In genomic region chr1:149888160-149888998, GRCh38 we compare ENCODE assay signal across 8 cellular contexts. TPM values are rescaled to one million over a fixed set of nuclear protein-coding genes. Genes with fewer than 3 reads are reported as not detected.
A peak's percentile ranks its signal among the peaks of the same experiment; 100 is the strongest.
DNase-seq lines count a peak whose midpoint lies in the region; ATAC-seq and TF ChIP-seq lines count a peak whose summit lies in the region.

No MANE protein-coding gene starts in this region.

- no peak overlapping the region for H3K27ac Mint-ChIP-seq in activated naive CD4-positive, alpha-beta T cell treated with anti-CD3 and anti-CD28 coated beads, Interleukin-2, amount 50 U/mL, for 72 hours

- CTCF ChIA-PET in HCT116 (lab: Charles Lee), result interaction anchor here (0.6 to 3.3 kb wide), 7 partner anchors 11 to 299 kb away, joined by 3 to 17 read pairs (median 4); partner anchors contain the start of gene BOLA1

- no peaks in the 10 kb centered on the region for H3K9me2 ChIP-seq in HCT116 (ENCODE audit: insufficient read depth)

- H3K23ac ChIP-seq in trophoblast cell (ENCODE audit: low read length), result no peak overlapping the region

- H3K9ac ChIP-seq in HCT116 (ENCODE audit: low read length) (peak overlapping the region; percentile 87), SK-N-MC (ENCODE audit: insufficient read length) (peak overlapping the region; percentile 84), trophoblast cell (ENCODE audit: low read length) (peak overlapping the region; percentile 80)

- H4K20me1 ChIP-seq in HCT116 (ENCODE audit: insufficient read depth), result no peaks in the 10 kb centered on the region

- no peaks in the 10 kb centered on the region for H3K36me3 Mint-ChIP-seq in activated naive CD4-positive, alpha-beta T cell treated with anti-CD3 and anti-CD28 coated beads, Interleukin-2, amount 50 U/mL, for 72 hours

- H3K14ac ChIP-seq in trophoblast cell (ENCODE audit: low read length), result peak overlapping the region; percentile 90

- peak overlapping the region; percentile 89 for H4K8ac ChIP-seq in trophoblast cell (ENCODE audit: low read depth, low read length)

- H3K79me1 ChIP-seq in trophoblast cell (ENCODE audit: low read length), result peaks cover 28% of the 10 kb centered on the region

- H3K4me1 ChIP-seq in HCT116 (ENCODE audit: control insufficient read depth in 1 of 2, insufficient read depth in 2 of 2, low read length in 2 of 2) (peaks cover 22 to 45% of the 10 kb centered on the region in 2 experiments), trophoblast cell (ENCODE audit: control insufficient read depth in 1 of 2, insufficient read depth in 2 of 2, low read length in 2 of 2) (peaks cover 0 to 8% of the 10 kb centered on the region in 2 experiments), upper lobe of left lung (peaks cover 15 to 25% (median 18%) of the 10 kb centered on the region in 4 donors)

- no CpG with 5 or more reads among the region's 28 CpGs for WGBS in trophoblast cell (ENCODE audit: extremely low coverage, insufficient coverage, insufficient read length)
- WGBS in upper lobe of left lung, 2 donors, result 4 to 5% methylated on average over 25 to 28 of the region's 28 CpGs

- peak; percentile 76 for TF ChIP-seq RAD21 in HCT116 (IDR thresholded peaks at IDR 0.05; ENCODE audit: low read depth)

- H2BK12ac ChIP-seq in trophoblast cell (ENCODE audit: low read length), result no peak overlapping the region

- H3K4me2 ChIP-seq in HCT116 (ENCODE audit: low read length) (peak overlapping the region; percentile 91), trophoblast cell (ENCODE audit: low read length) (peak overlapping the region; percentile 82)

- RAD21 ChIA-PET in HCT116 (lab: Charles Lee; ENCODE audit: low non-redundant PET in 1 of 2, low total read pairs in 2 of 2, uncharacterized antibody in 2 of 2, unreplicated experiment in 2 of 2), result interaction anchor here (0.7 to 1.7 kb wide), 3 partner anchors 54 to 299 kb away, joined by 3 to 4 read pairs (median 4); no protein-coding TSS in a partner anchor

- H3K4me3 ChIP-seq in HCT116 (replicated peaks in 1 of 2; ENCODE audit: low read depth in 1 of 2, low read length in 2 of 2), result peak overlapping the region; percentile 44 to 63
- H3K4me3 ChIP-seq in NB4 (ENCODE audit: low read depth, low read length), result peak overlapping the region; percentile 72
- peak overlapping the region; percentile 95 for H3K4me3 ChIP-seq in SK-N-MC
- H3K4me3 ChIP-seq in trophoblast cell (ENCODE audit: low read depth, low read length), result peak overlapping the region; percentile 23
- peak overlapping the region; percentile 4 to 67 (median 58) for H3K4me3 ChIP-seq in upper lobe of left lung

- H4K12ac ChIP-seq in trophoblast cell (ENCODE audit: low read depth, low read length), result peak overlapping the region; percentile 77

- TF ChIP-seq CTCF in HCT116 (IDR thresholded peaks at IDR 0.05 in 2 of 3, conservative IDR thresholded peaks at IDR 0.05 in 1 of 3; ENCODE audit: borderline replicate concordance in 1 of 3, insufficient read depth in 1 of 3, low read depth in 2 of 3, low read length in 2 of 3) (peak; percentile 52 to 59 (median 58); a peak in 5 of 6 replicates), NB4 (IDR thresholded peaks at IDR 0.05; ENCODE audit: low read depth, low read length) (peak; percentile 41), upper lobe of left lung (IDR thresholded peaks at IDR 0.05) (peak in 4 of 6 experiments; percentile 55 to 63 (median 60))

- H3K18ac ChIP-seq in trophoblast cell (ENCODE audit: low read length), result peak overlapping the region; percentile 86

- peak in 1 of 4 donors; percentile 6 for TF ChIP-seq EP300 in upper lobe of left lung (IDR thresholded peaks at IDR 0.05)

- peak overlapping the region; percentile 98 for H2BK5ac ChIP-seq in trophoblast cell (ENCODE audit: low read depth, low read length, poor library complexity)

- POLR2A ChIA-PET in HCT116 (lab: Charles Lee), result interaction anchor here (0.5 to 5.5 kb wide), 24 partner anchors 11 to 473 kb away, joined by 3 to 46 read pairs (median 8); partner anchors contain the start of genes BOLA1, MTMR11, OTUD7B and VPS45

- ATAC-seq in HCT116 (peak; percentile 37), upper lobe of left lung (ENCODE audit: low FRiP score in 2 of 2) (peak; percentile 60 to 75)
- peak; percentile 32 to 36 for ATAC-seq in activated naive CD4-positive, alpha-beta T cell treated with anti-CD3 and anti-CD28 coated beads, Interleukin-2, amount 50 U/mL, for 72 hours

- DNase-seq in EL (peak; percentile 93), HCT116 (ENCODE audit: low read depth, low spot score) (peak; percentile 88), NB4 (ENCODE audit: low read depth) (peak; percentile 95), SK-N-MC (ENCODE audit: low read depth, low spot score) (no peak), cardiac septum (ENCODE audit: low spot score) (peak; percentile 86), trophoblast cell (peak; percentile 90 to 91), upper lobe of left lung (peak; percentile 81 to 92)
- DNase-seq in activated naive CD4-positive, alpha-beta T cell treated with anti-CD3 and anti-CD28 coated beads, Interleukin-2, amount 50 U/mL, for 72 hours (ENCODE audit: low spot score in 2 of 2), result peak; percentile 71

- no peaks in the 10 kb centered on the region for H3K9me3 Mint-ChIP-seq in activated naive CD4-positive, alpha-beta T cell treated with anti-CD3 and anti-CD28 coated beads, Interleukin-2, amount 50 U/mL, for 72 hours

- H3K79me2 ChIP-seq in HCT116 (ENCODE audit: insufficient read depth, low read length) (no peaks in the 10 kb centered on the region), trophoblast cell (ENCODE audit: control insufficient read depth, insufficient read depth, low read length, poor library complexity) (peaks cover 7% of the 10 kb centered on the region)

- TSS peak; percentile 35 for BruUV-seq in HCT116 (replicated peaks; lab: Mats Ljungman, UMichigan)

- H3K27me3 ChIP-seq in HCT116 (ENCODE audit: insufficient read depth, low read length), result no peaks in the 10 kb centered on the region
- no peaks in the 10 kb centered on the region for H3K27me3 ChIP-seq in trophoblast cell (ENCODE audit: insufficient read depth, low read length)
- H3K27me3 ChIP-seq in upper lobe of left lung, result no peaks in the 10 kb centered on the region

- intact Hi-C loops in HCT116 (cut with micrococcal nuclease), result loop anchor here (1.0 kb wide), 3 partner anchors 39 to 299 kb away; partner anchors contain the start of gene SF3B4
- intact Hi-C loops in cardiac septum (cut with DNase I), result loop anchor here (1.0 kb wide), 1 partner anchor 51 kb away; no protein-coding TSS in a partner anchor

- H3K27ac ChIP-seq in HCT116 (ENCODE audit: low read depth, low read length), result peak overlapping the region; percentile 100
- peak overlapping the region; percentile 100 for H3K27ac ChIP-seq in SK-N-MC
- H3K27ac ChIP-seq in trophoblast cell (ENCODE audit: low read depth, low read length), result peak overlapping the region; percentile 99
- peak overlapping the region; percentile 99 to 100 (median 100) for H3K27ac ChIP-seq in upper lobe of left lung

- no peak overlapping the region for H2AK5ac ChIP-seq in trophoblast cell (ENCODE audit: low read length)

- peak overlapping the region; percentile 91 for H3K4ac ChIP-seq in trophoblast cell (ENCODE audit: low read depth, low read length)

- H2BK120ac ChIP-seq in trophoblast cell (ENCODE audit: insufficient read depth, low read length, poor library complexity), result peak overlapping the region; percentile 90

- TF ChIP-seq POLR2A in HCT116 (IDR thresholded peaks at IDR 0.05; ENCODE audit: borderline replicate concordance, extremely low read depth, insufficient read depth, insufficient read length) (peak; percentile 96), NB4 (IDR thresholded peaks at IDR 0.05; ENCODE audit: extremely low read depth, insufficient read length) (peak; percentile 11), upper lobe of left lung (IDR thresholded peaks at IDR 0.05) (peak in 2 of 4 donors; percentile 52 to 63)

- peak overlapping the region; percentile 92 for H4K91ac ChIP-seq in trophoblast cell (ENCODE audit: low read depth, low read length)

- H3K9me3 ChIP-seq in HCT116 (ENCODE audit: control insufficient read depth in 1 of 2, insufficient read depth in 1 of 2, low read depth in 1 of 2, low read length in 2 of 2) (no peaks in the 10 kb centered on the region), SK-N-MC (ENCODE audit: low read depth, low read length) (no peaks in the 10 kb centered on the region), trophoblast cell (ENCODE audit: insufficient read depth, low read depth, low read length) (no peaks in the 10 kb centered on the region), upper lobe of left lung (no peaks in the 10 kb centered on the region)

- no peaks in the 10 kb centered on the region for H3K36me3 ChIP-seq in HCT116 (ENCODE audit: control insufficient read depth in 1 of 2, insufficient read depth in 2 of 2, low read length in 2 of 2)
- H3K36me3 ChIP-seq in SK-N-MC (ENCODE audit: insufficient read depth, low read length), result no peaks in the 10 kb centered on the region
- H3K36me3 ChIP-seq in trophoblast cell (ENCODE audit: control insufficient read depth in 1 of 2, insufficient read depth in 2 of 2, low read length in 2 of 2), result no peaks in the 10 kb centered on the region
- H3K36me3 ChIP-seq in upper lobe of left lung, result no peaks in the 10 kb centered on the region

- H2AFZ ChIP-seq in HCT116 (ENCODE audit: low read depth, low read length, poor library complexity, severe bottlenecking) (no peak overlapping the region), trophoblast cell (ENCODE audit: insufficient read depth, low read length, poor library complexity) (peak overlapping the region; percentile 69)

RNA-seq across cellular contexts. Expression of gene BOLA1, which starts 11.0 kb away (rescaled TPM):
- total RNA-seq in HCT116 (2021; ENCODE audit: unreplicated experiment) (20.4 TPM), cardiac septum (13.8 TPM), upper lobe of left lung (10 to 100 TPM; 11.1 to 23.0 (median 14.5) TPM)
- polyA plus RNA-seq in HCT116 (2012), result 21.2 and 22.9 TPM in 2 replicates
- 10 to 100 TPM; 19.4 to 28.7 TPM for total RNA-seq in activated naive CD4-positive, alpha-beta T cell treated with anti-CD3 and anti-CD28 coated beads, Interleukin-2, amount 50 U/mL, for 72 hours
- 8.6 and 9.4 TPM in 2 replicates for polyA plus RNA-seq in trophoblast cell (2013)

RNA-seq across cellular contexts. Expression of gene SV2A, which starts 29.3 kb away (rescaled TPM):
- total RNA-seq in HCT116 (2021; ENCODE audit: unreplicated experiment) (0.15 TPM), cardiac septum (0.83 TPM), upper lobe of left lung (1 to 10 TPM in 3 of 6 donors, under 1 TPM in 3; 0.44 to 1.6 (median 0.98) TPM)
- polyA plus RNA-seq in HCT116 (2012), result 0.05 TPM in 1 of 2 replicates, not detected in the other
- total RNA-seq in activated naive CD4-positive, alpha-beta T cell treated with anti-CD3 and anti-CD28 coated beads, Interleukin-2, amount 50 U/mL, for 72 hours, result 10 to 100 TPM; 10.9 to 14.6 TPM
- polyA plus RNA-seq in trophoblast cell (2013), result 10.8 and 11.9 TPM in 2 replicates

RNA-seq across cellular contexts. Expression of gene SF3B4, which starts 39.2 kb away (rescaled TPM):
- total RNA-seq in HCT116 (2021; ENCODE audit: unreplicated experiment) (88.5 TPM), cardiac septum (30.3 TPM), upper lobe of left lung (10 to 100 TPM in 5 of 6 donors, 1 to 10 TPM in 1; 9.4 to 49.1 (median 15.2) TPM)
- polyA plus RNA-seq in HCT116 (2012), result 57.4 and 62.4 TPM in 2 replicates
- total RNA-seq in activated naive CD4-positive, alpha-beta T cell treated with anti-CD3 and anti-CD28 coated beads, Interleukin-2, amount 50 U/mL, for 72 hours, result 10 to 100 TPM; 47.6 to 65.3 TPM
- 101 and 103 TPM in 2 replicates for polyA plus RNA-seq in trophoblast cell (2013)

RNA-seq across cellular contexts. Expression of gene MTMR11, which starts 48.3 kb away (rescaled TPM):
- total RNA-seq in HCT116 (2021; ENCODE audit: unreplicated experiment) (10.5 TPM), cardiac septum (6.1 TPM), upper lobe of left lung (10 to 100 TPM in 4 of 6 donors, 1 to 10 TPM in 2; 5.9 to 19.9 (median 13.6) TPM)
- polyA plus RNA-seq in HCT116 (2012), result 11.6 and 12.3 TPM in 2 replicates
- total RNA-seq in activated naive CD4-positive, alpha-beta T cell treated with anti-CD3 and anti-CD28 coated beads, Interleukin-2, amount 50 U/mL, for 72 hours, result 1 to 10 TPM; 2.3 to 4.5 TPM
- polyA plus RNA-seq in trophoblast cell (2013), result 17.1 and 18.3 TPM in 2 replicates

Comparison
In these comparisons a context has a peak if more than half of its experiments do, and no peak if none do; other contexts are left out.
1. H3K4me3 ChIP-seq: peak in every context shown above with its lines; median percentile 95 in SK-N-MC; 72 in NB4; 58 in upper lobe of left lung; 54 in HCT116; 23 in trophoblast cell.